In the genomic region with DNA sequence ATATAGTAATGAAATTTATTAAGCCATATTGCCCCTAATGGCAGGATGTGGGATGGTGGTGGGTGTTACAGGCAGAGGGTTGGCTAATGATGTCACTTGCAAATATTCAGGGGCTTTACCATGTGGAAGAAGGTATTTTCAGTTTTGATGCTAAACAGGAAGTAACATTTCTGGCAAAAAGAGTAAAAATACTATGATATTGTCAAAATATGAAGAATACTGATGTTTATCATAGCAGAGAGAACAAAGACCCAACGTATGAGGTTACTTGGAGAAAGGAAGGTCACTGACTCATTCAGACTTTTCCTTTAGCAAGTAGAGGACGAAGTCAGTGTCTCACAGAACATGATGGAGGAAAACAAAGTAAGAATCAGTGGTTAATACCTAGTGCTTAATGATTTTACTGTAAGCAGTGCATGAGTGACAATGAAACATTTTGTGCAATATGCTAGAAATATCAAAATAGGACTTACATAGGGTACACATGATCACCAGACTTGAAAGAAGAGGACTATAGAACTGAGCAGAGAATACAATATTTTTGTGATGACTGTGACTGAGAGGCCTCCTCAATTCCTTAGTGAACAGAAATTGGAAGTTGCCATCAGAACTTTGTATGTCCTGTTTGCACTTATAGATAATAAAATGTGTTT, we compare ENCODE assay signal across 13 cellular contexts.
DNase-seq lines count a peak whose midpoint lies in the region; ATAC-seq and TF ChIP-seq lines count a peak whose summit lies in the region.
"Had no signal": no experiment of that assay in that cellular context is flagged by ENCODE, and none has a peak within 500 bp of the region (broad histone marks: within the 10 kb centered on the region; RNA-seq: fewer than 3 reads in every experiment).

No MANE protein-coding gene starts in this region.

- ATAC-seq in GM19023 (IDR thresholded peaks at IDR 0.05; ENCODE audit: unreplicated experiment) (peak; percentile 67), GM21717 (IDR thresholded peaks at IDR 0.05; ENCODE audit: unreplicated experiment) (peak; percentile 77), HG03280 (IDR thresholded peaks at IDR 0.05; ENCODE audit: unreplicated experiment) (peak; percentile 71)

- H3K36me3 ChIP-seq in neutrophil: no peaks in the 10 kb centered on the region
- H3K36me3 ChIP-seq: neural progenitor cell, transverse colon had no signal

- TF ChIP-seq CTCF in neutrophil (IDR thresholded peaks at IDR 0.05): no peak

- peak overlapping the region in 1 of 2 experiments; percentile 38 for H3K4me3 ChIP-seq in neutrophil (ENCODE audit: low read depth in 1 of 2, low read length in 1 of 2)
- H3K4me3 ChIP-seq: neural progenitor cell, transverse colon had no signal

- peak overlapping the region; percentile 90 for H3K27ac ChIP-seq in neutrophil
- H3K27ac ChIP-seq: neural progenitor cell, transverse colon had no signal

- H3K9me3 ChIP-seq in neutrophil: no peaks in the 10 kb centered on the region
- H3K9me3 ChIP-seq: transverse colon had no signal

- no peaks in the 10 kb centered on the region for H3K27me3 ChIP-seq in neutrophil
- H3K27me3 ChIP-seq: neural progenitor cell, transverse colon had no signal

- peaks cover 36 to 47% of the 10 kb centered on the region in 2 experiments for H3K4me1 ChIP-seq in neutrophil (ENCODE audit: control insufficient read depth in 1 of 2, insufficient read depth in 1 of 2, low read depth in 1 of 2, low read length in 1 of 2)
- H3K4me1 ChIP-seq: neural progenitor cell, transverse colon had no signal

- DNase-seq in NCI-H526 (lab: John Stamatoyannopoulos, UW) (no peak), glomerular visceral epithelial cell (ENCODE audit: extremely low spot score) (no peak), EL (no peak)
- no peak for DNase-seq in activated CD4-positive, CD25-positive, alpha-beta regulatory T cell treated with anti-CD3 and anti-CD28 coated beads, Interleukin-2, amount 50 U/mL, for 72 hours
- DNase-seq: activated B cell treated with CpG ODN at 0.5 μM for 24 hours; NCI-H1417 treated with DMSO at 0.1 percent for 48 hours; stimulated activated CD4-positive, alpha-beta T cell treated with anti-CD3 and anti-CD28 coated beads, Interleukin-4, amount 100 ng/mL, for 24 hours; transverse colon had no signal
